ENCODE assay signal across 10 cellular contexts in genomic region chr7:98110249-98111022, GRCh38. TPM values are rescaled to one million over a fixed set of nuclear protein-coding genes. Genes with fewer than 3 reads are reported as not detected.
DNase-seq lines count a peak whose midpoint lies in the region; ATAC-seq and TF ChIP-seq lines count a peak whose summit lies in the region.
"Had no signal": no experiment of that assay in that cellular context is flagged by ENCODE, and none has a peak within 500 bp of the region (broad histone marks: within the 10 kb centered on the region; RNA-seq: fewer than 3 reads in every experiment).

No MANE protein-coding gene starts in this region.

- TF ChIP-seq CTCF in hepatocyte (IDR thresholded peaks at IDR 0.05; ENCODE audit: poor library complexity) (no peak), foreskin keratinocyte (conservative IDR thresholded peaks at IDR 0.05) (no peak)

- 26% methylated on average over 9 of the region's 11 CpGs for WGBS in HUES64
- WGBS in hepatocyte (ENCODE audit: low lambda C conversion rate, missing lambda C conversion rate), result 36% methylated on average over 11 of the region's 11 CpGs
- WGBS in neuronal stem cell (ENCODE audit: extremely low coverage in 2 of 2, insufficient read length in 2 of 2, insufficient replicate concordance in 1 of 2), 2 donors, result no CpG with 5 or more reads among the region's 11 CpGs

- no peak overlapping the region for H4K91ac ChIP-seq in neuronal stem cell (ENCODE audit: low read depth, low read length, poor library complexity)

- peaks cover 9% of the 10 kb centered on the region for H3K79me1 ChIP-seq in neuronal stem cell (ENCODE audit: low read depth, low read length)

- H3K4me2 ChIP-seq in hepatocyte, result peak overlapping the region; percentile 60
- no peak overlapping the region for H3K4me2 ChIP-seq in neuronal stem cell (ENCODE audit: insufficient read depth, low read length, poor library complexity, severe bottlenecking)

- no peak overlapping the region for H3K14ac ChIP-seq in neuronal stem cell (ENCODE audit: low read length)

- H3K79me2 ChIP-seq in hepatocyte, result peaks cover 79% of the 10 kb centered on the region

- H2AFZ ChIP-seq in hepatocyte (no peak overlapping the region), neuronal stem cell (ENCODE audit: low read length) (peak overlapping the region; percentile 35)
- H2AFZ ChIP-seq: parathyroid adenoma had no signal

- no peaks in the 10 kb centered on the region for H3K9me2 ChIP-seq in hepatocyte (replicated peaks; ENCODE audit: insufficient read depth)

- H3K23ac ChIP-seq in neuronal stem cell (ENCODE audit: low read depth, low read length, poor library complexity), result no peak overlapping the region

- H2BK120ac ChIP-seq in neuronal stem cell (ENCODE audit: low read depth, low read length), result no peak overlapping the region

- peak overlapping the region; percentile 60; the same call in 1 of the 2 replicates for H3K27ac ChIP-seq in HUES64 (ENCODE audit: low read depth, low read length)
- H3K27ac ChIP-seq in hepatocyte, result peak overlapping the region; percentile 38
- H3K27ac ChIP-seq in neuronal stem cell (replicated peaks; ENCODE audit: low read length), result no peak overlapping the region
- no peak overlapping the region for H3K27ac ChIP-seq in foreskin keratinocyte
- H3K27ac ChIP-seq: parathyroid adenoma had no signal

- no peak overlapping the region for H2AK5ac ChIP-seq in neuronal stem cell (ENCODE audit: low read depth, low read length)

- H3K9ac ChIP-seq in HUES64 (ENCODE audit: low read depth, low read length), result no peak overlapping the region
- no peak overlapping the region for H3K9ac ChIP-seq in neuronal stem cell (ENCODE audit: low read depth, low read length, poor library complexity)
- H3K9ac ChIP-seq: parathyroid adenoma had no signal

- H3K18ac ChIP-seq in neuronal stem cell (ENCODE audit: low read length), result no peak overlapping the region

- H3K9me3 ChIP-seq in HUES64 (ENCODE audit: insufficient read depth, low read depth, low read length) (no peaks in the 10 kb centered on the region), hepatocyte (ENCODE audit: low read depth) (no peaks in the 10 kb centered on the region), neuronal stem cell (replicated peaks in 1 of 2; ENCODE audit: control insufficient read depth in 2 of 2, insufficient read depth in 1 of 2, low read depth in 1 of 2, low read length in 2 of 2) (no peaks in the 10 kb centered on the region)

- no peak overlapping the region for H2BK15ac ChIP-seq in neuronal stem cell (ENCODE audit: low read length)

- peak overlapping the region; percentile 31 for H3K4me3 ChIP-seq in HUES64 (ENCODE audit: low read length)
- no peak overlapping the region for H3K4me3 ChIP-seq in hepatocyte
- H3K4me3 ChIP-seq in neuronal stem cell (ENCODE audit: low read length in 2 of 2), result no peak overlapping the region

- no peak overlapping the region for H4K8ac ChIP-seq in neuronal stem cell (ENCODE audit: low read depth, low read length)

- ATAC-seq in foreskin keratinocyte, result no peak

- DNase-seq in amniotic epithelial cell (ENCODE audit: low read depth) (peak; percentile 26), hepatocyte (ENCODE audit: low spot score) (peak; percentile 64), neuronal stem cell (ENCODE audit: low spot score) (no peak), HuH-7.5 (ENCODE audit: low spot score) (no peak), foreskin keratinocyte (no peak), mesenteric fat pad (ENCODE audit: low spot score) (no peak)
- no peak for DNase-seq in activated effector memory CD4-positive, alpha-beta T cell treated with anti-CD3 and anti-CD28 coated beads, Interleukin-2, amount 50 U/mL, for 16 hours
- DNase-seq: NCI-H2029 had no signal

- H4K20me1 ChIP-seq in hepatocyte (ENCODE audit: insufficient read depth, poor library complexity, severe bottlenecking), result peaks cover 14% of the 10 kb centered on the region

- no peak overlapping the region for H3K4ac ChIP-seq in neuronal stem cell (ENCODE audit: low read length)

- H2BK5ac ChIP-seq in neuronal stem cell (ENCODE audit: low read length), result no peak overlapping the region

- H3K36me3 ChIP-seq in HUES64 (ENCODE audit: insufficient read depth, low read length), result no peaks in the 10 kb centered on the region
- no peaks in the 10 kb centered on the region for H3K36me3 ChIP-seq in hepatocyte (replicated peaks; ENCODE audit: insufficient read depth, low read depth)
- peaks cover 0 to 4% of the 10 kb centered on the region in 2 donors for H3K36me3 ChIP-seq in neuronal stem cell (replicated peaks in 1 of 2; ENCODE audit: control insufficient read depth in 2 of 2, insufficient read depth in 2 of 2, low read length in 2 of 2)

- H2BK12ac ChIP-seq in neuronal stem cell (ENCODE audit: low read length), result no peak overlapping the region

- H3K27me3 ChIP-seq in HUES64 (ENCODE audit: insufficient read depth, low read length) (no peaks in the 10 kb centered on the region), hepatocyte (no peaks in the 10 kb centered on the region), neuronal stem cell (ENCODE audit: control insufficient read depth in 3 of 3, insufficient read depth in 3 of 3, low read depth in 1 of 3, low read length in 3 of 3) (no peaks in the 10 kb centered on the region), foreskin keratinocyte (no peaks in the 10 kb centered on the region)

- H3K4me1 ChIP-seq in HUES64 (ENCODE audit: insufficient read depth, low read length) (peaks cover 31% of the 10 kb centered on the region), hepatocyte (ENCODE audit: insufficient read depth) (peaks cover 8% of the 10 kb centered on the region), neuronal stem cell (ENCODE audit: control insufficient read depth in 2 of 2, insufficient read depth in 1 of 2, low read depth in 1 of 2, low read length in 2 of 2) (peaks cover 0 to 19% of the 10 kb centered on the region in 2 donors), foreskin keratinocyte (peaks cover 10% of the 10 kb centered on the region)

RNA-seq across cellular contexts. Expression of gene LMTK2, which starts 3.8 kb away (rescaled TPM):
- polyA plus RNA-seq in HUES64 (2013, experiment 1 of 2), result 10.1 TPM
- polyA plus RNA-seq in HUES64 (2013, experiment 2 of 2), result 9.9 TPM
- total RNA-seq in hepatocyte (10.9 and 13.1 TPM in 2 replicates), foreskin keratinocyte (13.8 and 14.2 TPM in 2 replicates), mesenteric fat pad (10.2 TPM)
- polyA plus RNA-seq in hepatocyte (3.1 and 5.0 TPM in 2 replicates), foreskin keratinocyte (2.2 and 2.7 TPM in 2 replicates)
- polyA plus RNA-seq in neuronal stem cell (2013, experiment 1 of 2), result 6.7 TPM
- 7.3 TPM for polyA plus RNA-seq in neuronal stem cell (2013, experiment 2 of 2)

Comparison
In these comparisons a context has a peak if more than half of its experiments do, and no peak if none do; other contexts are left out.
1. H3K27ac ChIP-seq: peak in HUES64 (single experiment) and hepatocyte (single experiment); none in neuronal stem cell (single experiment) and foreskin keratinocyte (single experiment).
2. DNase-seq: peak in amniotic epithelial cell (single experiment) and hepatocyte (single experiment); none in neuronal stem cell (single experiment), HuH-7.5 (single experiment), foreskin keratinocyte (0 of 2), mesenteric fat pad (single experiment) and activated effector memory CD4-positive, alpha-beta T cell treated with anti-CD3 and anti-CD28 coated beads, Interleukin-2, amount 50 U/mL, for 16 hours (single experiment).